8 cellular contexts compared by ENCODE assay signal in genomic region chr17:18033442-18034099, GRCh38. TPM values are rescaled to one million over a fixed set of nuclear protein-coding genes. Genes with fewer than 3 reads are reported as not detected.
DNase-seq lines count a peak whose midpoint lies in the region; ATAC-seq lines count a peak whose summit lies in the region.

No MANE protein-coding gene starts in this region.

- no peak overlapping the region for H3K4me3 Mint-ChIP-seq in T-cell
- no peak overlapping the region for H3K4me3 Mint-ChIP-seq in central memory CD8-positive, alpha-beta T cell

- no peaks in the 10 kb centered on the region for H3K36me3 Mint-ChIP-seq in T-cell
- peaks cover 1% of the 10 kb centered on the region for H3K36me3 Mint-ChIP-seq in central memory CD8-positive, alpha-beta T cell (ENCODE audit: insufficient read depth)

- no peaks in the 10 kb centered on the region for H3K9me3 Mint-ChIP-seq in T-cell
- H3K9me3 Mint-ChIP-seq in central memory CD8-positive, alpha-beta T cell = no peaks in the 10 kb centered on the region

- intact Hi-C loops in Right ventricle myocardium inferior (cut with DNase I) = loop anchor here (1.0 to 5.0 kb wide), 5 partner anchors 39 to 352 kb away; partner anchors contain the start of genes DRC3, RAI1 and TOM1L2
- intact Hi-C loops in cardiac septum (cut with DNase I) = loop anchor here (1.0 to 5.0 kb wide), 3 partner anchors 39 to 221 kb away; no protein-coding TSS in a partner anchor

- ATAC-seq in Right ventricle myocardium inferior (peak; percentile 89), HG02798 (IDR thresholded peaks at IDR 0.05; ENCODE audit: poor library complexity, unreplicated experiment) (peak; percentile 81), T-cell (replicated peaks in 1 of 4) (peak; percentile 94 to 97 (median 96))
- peak; percentile 93 for ATAC-seq in central memory CD8-positive, alpha-beta T cell (replicated peaks; ENCODE audit: extremely low read depth, poor library complexity, severe bottlenecking)

- POLR2A ChIA-PET in T-cell (lab: Charles Lee) = interaction anchor here in 1 of 2 donors (0.6 kb wide), 1 partner anchor 308 kb away, joined by 5 read pairs; no protein-coding TSS in a partner anchor

- H3K27me3 Mint-ChIP-seq in T-cell = no peaks in the 10 kb centered on the region
- no peaks in the 10 kb centered on the region for H3K27me3 Mint-ChIP-seq in central memory CD8-positive, alpha-beta T cell

- CTCF ChIA-PET in T-cell (lab: Charles Lee) = interaction anchor here (0.5 to 1.7 kb wide), 9 partner anchors 30 to 606 kb away, joined by 3 to 9 read pairs (median 5); partner anchors contain the start of genes DRC3 (in 1 of the 2) and TOM1L2 (in 1 of the 2)

- peaks cover 29 to 33% (median 30%) of the 10 kb centered on the region in 3 donors for H3K4me1 Mint-ChIP-seq in T-cell
- peaks cover 35% of the 10 kb centered on the region for H3K4me1 Mint-ChIP-seq in central memory CD8-positive, alpha-beta T cell

- no peak for DNase-seq in Right ventricle myocardium inferior (ENCODE audit: missing footprints)
- DNase-seq in cardiac septum (ENCODE audit: low spot score) = no peak
- peak; percentile 65 to 74 for DNase-seq in NCI-H1930 (lab: John Stamatoyannopoulos, UW)
- peak in 31 of 34 experiments; percentile 14 to 71 (median 44) for DNase-seq in T-cell
- peak in 1 of 2 donors; percentile 46 for DNase-seq in central memory CD8-positive, alpha-beta T cell (ENCODE audit: low spot score in 2 of 2)
- peak; percentile 89 for DNase-seq in kidney glomerular epithelial cell (lab: John Stamatoyannopoulos, UW)
- peak; percentile 16 to 18 for DNase-seq in stimulated activated CD8-positive, alpha-beta memory T cell treated with anti-CD3 and anti-CD28 coated beads, Interleukin-4, amount 100 ng/mL, for 4 hours (ENCODE audit: low read depth in 2 of 2, low spot score in 1 of 2)

- no peak overlapping the region for H3K27ac Mint-ChIP-seq in T-cell
- no peak overlapping the region for H3K27ac Mint-ChIP-seq in central memory CD8-positive, alpha-beta T cell (ENCODE audit: low read depth)

RNA-seq across cellular contexts. Expression of gene ATPAF2, which starts 5.4 kb away (rescaled TPM):
- total RNA-seq in Right ventricle myocardium inferior (34.9 TPM), cardiac septum (31.5 TPM), T-cell (10 to 100 TPM; 23.6 to 32.9 (median 27.7) TPM)

RNA-seq across cellular contexts. Expression of gene GID4, which starts 5.6 kb away (rescaled TPM):
- total RNA-seq in Right ventricle myocardium inferior (20.1 TPM), cardiac septum (17.9 TPM), T-cell (10 to 100 TPM in 2 of 5 donors, 1 to 10 TPM in 3; 7.9 to 12.3 (median 10.0) TPM)

RNA-seq across cellular contexts. Expression of gene DRG2, which starts 54.2 kb away (rescaled TPM):
- total RNA-seq in Right ventricle myocardium inferior = 18.8 TPM
- 17.8 TPM for total RNA-seq in cardiac septum
- 10 to 100 TPM; 48.1 to 65.7 (median 57.3) TPM for total RNA-seq in T-cell

Comparison
In these comparisons a context has a peak if more than half of its experiments do, and no peak if none do; other contexts are left out.
1. DNase-seq: peak in NCI-H1930 (2 of 2), T-cell (31 of 34), kidney glomerular epithelial cell (single experiment) and stimulated activated CD8-positive, alpha-beta memory T cell treated with anti-CD3 and anti-CD28 coated beads, Interleukin-4, amount 100 ng/mL, for 4 hours (2 of 2); none in Right ventricle myocardium inferior (single experiment) and cardiac septum (single experiment).
2. Peak in every context shown above with its lines, with median percentiles within 50 percentile points of each other: ATAC-seq.